Comparison of ENCODE assay signal across 14 cellular contexts in genomic region chr15:91264651-91265351, GRCh38.
DNase-seq lines count a peak whose midpoint lies in the region; ATAC-seq and TF ChIP-seq lines count a peak whose summit lies in the region.
"Had no signal": no experiment of that assay in that cellular context is flagged by ENCODE, and none has a peak within 500 bp of the region (broad histone marks: within the 10 kb centered on the region; RNA-seq: fewer than 3 reads in every experiment).

No MANE protein-coding gene starts in this region.

- peak in 3 of 4 donors; percentile 22 to 30 (median 27) for ATAC-seq in heart left ventricle
- ATAC-seq in HG03175 (IDR thresholded peaks at IDR 0.05; ENCODE audit: unreplicated experiment), result no peak

- peak; percentile 82 for DNase-seq in GDM1 (lab: John Stamatoyannopoulos, UW)
- peak; percentile 28 for DNase-seq in OCI-M1 (lab: John Stamatoyannopoulos, UW)
- DNase-seq in heart left ventricle, result no peak
- no peak for DNase-seq in sigmoid colon
- DNase-seq in HuH-7.5 (ENCODE audit: low spot score), result no peak
- DNase-seq in GOT3 (lab: John Stamatoyannopoulos, UW), result no peak
- DNase-seq in activated naive CD4-positive, alpha-beta T cell treated with anti-CD3 and anti-CD28 coated beads, Interleukin-2, amount 50 U/mL, for 16 hours, result no peak
- DNase-seq: activated CD4-positive, alpha-beta T cell treated with anti-CD3 and anti-CD28 coated beads for 48 hours; dermis blood vessel endothelial cell; hippocampal formation; NCI-H146; NCI-H510A treated with DMSO at 0.1 percent for 48 hours had no signal

- TF ChIP-seq EP300 in sigmoid colon (IDR thresholded peaks at IDR 0.05), result no peak

- no peaks in the 10 kb centered on the region for H3K9me3 ChIP-seq in heart left ventricle
- H3K9me3 ChIP-seq in sigmoid colon, result no peaks in the 10 kb centered on the region

- intact Hi-C loops in heart left ventricle (cut with DNase I), result loop anchor here in 4 of 10 donors (5.0 to 10.0 kb wide), 3 partner anchors 162 to 310 kb away; partner anchors contain the start of genes RCCD1 (in 1 of the 4) and SV2B (in 1 of the 4)
- intact Hi-C loops in sigmoid colon (cut with DNase I), result no loop called here

- no peak for TF ChIP-seq CTCF in heart left ventricle (IDR thresholded peaks at IDR 0.05)
- no peak for TF ChIP-seq CTCF in sigmoid colon (IDR thresholded peaks at IDR 0.05)

- H3K27me3 ChIP-seq in heart left ventricle, result no peaks in the 10 kb centered on the region
- no peaks in the 10 kb centered on the region for H3K27me3 ChIP-seq in sigmoid colon

- TF ChIP-seq POLR2A in heart left ventricle (IDR thresholded peaks at IDR 0.05) (no peak), sigmoid colon (IDR thresholded peaks at IDR 0.05) (no peak)

- no peaks in the 10 kb centered on the region for H3K36me3 ChIP-seq in heart left ventricle
- no peaks in the 10 kb centered on the region for H3K36me3 ChIP-seq in sigmoid colon

- H3K4me1 ChIP-seq in heart left ventricle (peaks cover 0 to 32% (median 20%) of the 10 kb centered on the region in 12 donors), sigmoid colon (peaks cover 0 to 36% (median 17%) of the 10 kb centered on the region in 4 donors)

- peak overlapping the region in 8 of 12 donors; percentile 22 to 42 (median 38) for H3K4me3 ChIP-seq in heart left ventricle
- H3K4me3 ChIP-seq in sigmoid colon, result peak overlapping the region in 1 of 4 donors; percentile 30
- H3K4me3 ChIP-seq: GM23338 had no signal

- H3K27ac ChIP-seq in heart left ventricle (peak overlapping the region; percentile 57 to 90 (median 68)), sigmoid colon (peak overlapping the region; percentile 55 to 82 (median 79))

- 64 to 73% (median 69%) methylated on average over 11 of the region's 11 CpGs for WGBS in heart left ventricle, 4 donors
- 66 to 77% methylated on average over 11 of the region's 11 CpGs for WGBS in sigmoid colon, 2 donors

Comparison
In these comparisons a context has a peak if more than half of its experiments do, and no peak if none do; other contexts are left out.
1. DNase-seq: peak in GDM1 (single experiment) and OCI-M1 (single experiment); none in heart left ventricle (0 of 5), sigmoid colon (single experiment), HuH-7.5 (single experiment), GOT3 (single experiment) and activated naive CD4-positive, alpha-beta T cell treated with anti-CD3 and anti-CD28 coated beads, Interleukin-2, amount 50 U/mL, for 16 hours (single experiment).